8 cellular contexts compared by ENCODE assay signal in genomic region chr13:102799544-102800144, GRCh38. TPM values are rescaled to one million over a fixed set of nuclear protein-coding genes. Genes with fewer than 3 reads are reported as not detected.
A peak's percentile ranks its signal among the peaks of the same experiment; 100 is the strongest.
DNase-seq lines count a peak whose midpoint lies in the region; ATAC-seq and TF ChIP-seq lines count a peak whose summit lies in the region.

No MANE protein-coding gene starts in this region.

- H3F3A ChIP-seq in SU-DHL-6 (ENCODE audit: insufficient read depth): peaks cover 8% of the 10 kb centered on the region; the same call in 1 of the 2 replicates

- no peaks in the 10 kb centered on the region for H3K27me3 ChIP-seq in SU-DHL-6 (ENCODE audit: low read length)
- H3K27me3 ChIP-seq in effector memory CD4-positive, alpha-beta T cell (replicated peaks; ENCODE audit: control insufficient read depth, insufficient read depth, low read length, poor library complexity, severe bottlenecking): no peaks in the 10 kb centered on the region
- H3K27me3 ChIP-seq in tibial nerve: no peaks in the 10 kb centered on the region

- H2AFZ ChIP-seq in SU-DHL-6 (ENCODE audit: low read depth, low read length, severe bottlenecking): peak overlapping the region; percentile 91

- peak overlapping the region; percentile 77 for H3K4me3 ChIP-seq in SU-DHL-6 (ENCODE audit: insufficient read depth, low read length, poor library complexity, severe bottlenecking)
- H3K4me3 ChIP-seq in effector memory CD4-positive, alpha-beta T cell (ENCODE audit: insufficient read depth, low read depth, low read length, poor library complexity, severe bottlenecking): peak overlapping the region; percentile 67
- peak overlapping the region; percentile 57 to 98 (median 84) for H3K4me3 ChIP-seq in tibial nerve

- peak overlapping the region; percentile 62 for H3K9ac ChIP-seq in SU-DHL-6 (ENCODE audit: low read length)

- ATAC-seq in GM18868 (IDR thresholded peaks at IDR 0.05; ENCODE audit: unreplicated experiment): peak; percentile 0
- ATAC-seq in HG03066 (IDR thresholded peaks at IDR 0.05; ENCODE audit: low read depth, unreplicated experiment): peak; percentile 7

- no peaks in the 10 kb centered on the region; the same call in 1 of the 2 replicates for H3K79me2 ChIP-seq in SU-DHL-6 (ENCODE audit: insufficient read depth, low read length)

- WGBS in tibial nerve, 2 donors: 1% methylated on average over 38 to 43 of the region's 52 CpGs

- no peaks in the 10 kb centered on the region for H4K20me1 ChIP-seq in SU-DHL-6 (ENCODE audit: low read depth, low read length)

- H3K27ac ChIP-seq in SU-DHL-6 (ENCODE audit: low read depth, low read length) (no peak overlapping the region), tibial nerve (peak overlapping the region; percentile 6 to 88 (median 78))
- peak overlapping the region; percentile 24 for H3K27ac ChIP-seq in effector memory CD4-positive, alpha-beta T cell (ENCODE audit: insufficient read depth, low read length, poor library complexity, severe bottlenecking)

- peak; percentile 51 for DNase-seq in AG20443 (ENCODE audit: low spot score)
- no peak for DNase-seq in effector memory CD4-positive, alpha-beta T cell
- DNase-seq in medulla oblongata (ENCODE audit: extremely low spot score): peak; percentile 34
- no peak for DNase-seq in tibial nerve (ENCODE audit: low spot score in 2 of 2)
- no peak for DNase-seq in NCI-H1048 (lab: John Stamatoyannopoulos, UW)

- no peaks in the 10 kb centered on the region for H3K36me3 ChIP-seq in SU-DHL-6 (ENCODE audit: low read length)
- no peaks in the 10 kb centered on the region for H3K36me3 ChIP-seq in effector memory CD4-positive, alpha-beta T cell (ENCODE audit: control insufficient read depth, insufficient read depth, low read length)
- H3K36me3 ChIP-seq in tibial nerve: peaks cover 0 to 10% (median 0%) of the 10 kb centered on the region in 3 donors

- peak overlapping the region; percentile 78 for H3K4me2 ChIP-seq in SU-DHL-6 (ENCODE audit: low read depth, low read length, poor library complexity, severe bottlenecking)

- H3K9me3 ChIP-seq in SU-DHL-6 (ENCODE audit: insufficient read depth, low read length): no peaks in the 10 kb centered on the region
- no peaks in the 10 kb centered on the region for H3K9me3 ChIP-seq in effector memory CD4-positive, alpha-beta T cell (ENCODE audit: control insufficient read depth, low read length)
- H3K9me3 ChIP-seq in tibial nerve: no peaks in the 10 kb centered on the region

- H3K9me2 ChIP-seq in SU-DHL-6 (replicated peaks; ENCODE audit: insufficient read depth, low read length): no peaks in the 10 kb centered on the region

- TF ChIP-seq POLR2A in tibial nerve (IDR thresholded peaks at IDR 0.05): no peak

- TF ChIP-seq CTCF in SU-DHL-6 (IDR thresholded peaks at IDR 0.05; ENCODE audit: insufficient read depth, low read length, poor library complexity, severe bottlenecking) (no peak), tibial nerve (IDR thresholded peaks at IDR 0.05) (no peak)

- H3K4me1 ChIP-seq in effector memory CD4-positive, alpha-beta T cell (ENCODE audit: control insufficient read depth, insufficient read depth, low read length, poor library complexity, severe bottlenecking): peaks cover 14% of the 10 kb centered on the region
- peaks cover 0 to 31% (median 3%) of the 10 kb centered on the region in 4 donors for H3K4me1 ChIP-seq in tibial nerve

- no peak for TF ChIP-seq EP300 in tibial nerve (IDR thresholded peaks at IDR 0.05)

RNA-seq across cellular contexts. Expression of gene BIVM, which starts 0.7 kb away (rescaled TPM):
- total RNA-seq in tibial nerve: 10 to 100 TPM; 11.8 to 33.5 (median 19.1) TPM

RNA-seq across cellular contexts. Expression of gene POGLUT2, which starts 0.9 kb away (rescaled TPM):
- total RNA-seq in tibial nerve: 1 to 10 TPM; 4.5 to 6.6 (median 6.0) TPM

RNA-seq across cellular contexts. Expression of gene TEX30, which starts 26.1 kb away (rescaled TPM):
- total RNA-seq in tibial nerve: 10 to 100 TPM in 1 of 4 donors, 1 to 10 TPM in 3; 4.7 to 16.0 (median 6.1) TPM

RNA-seq across cellular contexts. Expression of gene ERCC5, which starts 46.2 kb away (rescaled TPM):
- 100 to 1,000 TPM in 2 of 4 donors, 10 to 100 TPM in 2; 47.1 to 113 (median 85.1) TPM for total RNA-seq in tibial nerve

Comparison
In these comparisons a context has a peak if more than half of its experiments do, and no peak if none do; other contexts are left out.
1. DNase-seq: peak in AG20443 (single experiment) and medulla oblongata (single experiment); none in effector memory CD4-positive, alpha-beta T cell (0 of 3), tibial nerve (0 of 2) and NCI-H1048 (single experiment).
2. Peak in every context shown above with its lines, with median percentiles within 50 percentile points of each other: H3K4me3 ChIP-seq.